Comparison of ENCODE assay signal across 1 cellular context in the genomic region with DNA sequence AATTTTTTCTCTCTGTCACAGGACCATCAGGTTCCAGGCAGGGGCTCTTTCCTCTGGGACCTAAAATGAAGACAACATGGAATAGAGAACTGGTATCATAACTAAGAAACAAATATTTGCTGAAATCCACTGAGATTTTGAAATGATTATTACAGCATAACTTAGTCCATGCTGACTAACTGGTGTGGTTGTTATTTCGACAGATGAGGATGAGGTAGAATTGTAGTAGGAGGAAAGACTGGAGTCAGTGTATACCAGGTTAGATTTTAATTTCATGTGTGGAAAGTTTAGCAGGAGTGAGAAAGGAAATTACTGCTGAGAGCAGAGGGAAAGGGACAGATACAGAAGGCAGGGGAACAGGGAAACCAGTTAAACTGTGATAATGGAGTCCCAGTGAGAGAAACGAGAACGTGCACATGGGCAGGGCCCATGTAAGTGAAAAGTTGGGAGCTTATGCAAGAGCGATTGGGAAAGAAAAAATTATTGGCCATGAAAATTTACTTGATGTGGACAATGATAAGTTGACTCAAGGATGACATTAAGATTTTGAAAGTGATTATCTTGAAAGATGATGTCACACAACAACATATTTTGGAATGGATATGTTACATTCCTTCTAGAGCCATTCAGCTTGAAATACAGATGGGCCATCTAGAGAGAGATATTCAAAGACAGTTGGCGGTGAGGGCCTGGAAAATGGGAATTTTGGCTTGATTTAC.
TF ChIP-seq lines count a peak whose summit lies in the region.

No MANE protein-coding gene starts in this region.

TF ChIP-seq in H1, 55 proteins besides CTCF, POLR2A, EP300 and RAD21 (continued from another document):
- TF ChIP-seq, protein P1, sequence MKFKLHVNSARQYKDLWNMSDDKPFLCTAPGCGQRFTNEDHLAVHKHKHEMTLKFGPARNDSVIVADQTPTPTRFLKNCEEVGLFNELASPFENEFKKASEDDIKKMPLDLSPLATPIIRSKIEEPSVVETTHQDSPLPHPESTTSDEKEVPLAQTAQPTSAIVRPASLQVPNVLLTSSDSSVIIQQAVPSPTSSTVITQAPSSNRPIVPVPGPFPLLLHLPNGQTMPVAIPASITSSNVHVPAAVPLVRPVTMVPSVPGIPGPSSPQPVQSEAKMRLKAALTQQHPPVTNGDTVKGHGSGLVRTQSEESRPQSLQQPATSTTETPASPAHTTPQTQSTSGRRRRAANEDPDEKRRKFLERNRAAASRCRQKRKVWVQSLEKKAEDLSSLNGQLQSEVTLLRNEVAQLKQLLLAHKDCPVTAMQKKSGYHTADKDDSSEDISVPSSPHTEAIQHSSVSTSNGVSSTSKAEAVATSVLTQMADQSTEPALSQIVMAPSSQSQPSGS (IDR thresholded peaks at IDR 0.05; ENCODE audit: low read length), result no peak
- no peak for TF ChIP-seq CEBPB (IDR thresholded peaks at IDR 0.05; ENCODE audit: low read depth, low read length)
- no peak for TF ChIP-seq PHF8 (conservative IDR thresholded peaks at IDR 0.05; ENCODE audit: low read depth, low read length)
- TF ChIP-seq JUND (IDR thresholded peaks at IDR 0.05; ENCODE audit: low read length), result no peak
- no peak for TF ChIP-seq JUN (IDR thresholded peaks at IDR 0.05; ENCODE audit: low read depth, low read length)
- TF ChIP-seq EGR1 (IDR thresholded peaks at IDR 0.05; ENCODE audit: borderline replicate concordance, low read depth, low read length), result no peak
- TF ChIP-seq EZH2 (IDR thresholded peaks at IDR 0.05; ENCODE audit: low read depth, low read length, severe bottlenecking), result no peak
